Comparison of ENCODE assay signal across 1 cellular context in genomic region chr9:36317766-36318165, GRCh38.
TF ChIP-seq lines count a peak whose summit lies in the region.

No MANE protein-coding gene starts in this region.

TF ChIP-seq in GM23338, 12 proteins besides CTCF, POLR2A, EP300 and RAD21 (continued from another document):
- no peak for TF ChIP-seq REST (IDR thresholded peaks at IDR 0.05; ENCODE audit: unreplicated experiment)
- no peak for TF ChIP-seq JUNB (IDR thresholded peaks at IDR 0.05; ENCODE audit: unreplicated experiment)
- TF ChIP-seq EZH2 (IDR thresholded peaks at IDR 0.05; ENCODE audit: low read depth, unreplicated experiment), result no peak
